31 cellular contexts compared by ENCODE assay signal in genomic region chr10:86662186-86663045, GRCh38. TPM values are rescaled to one million over a fixed set of nuclear protein-coding genes. Genes with fewer than 3 reads are reported as not detected.
A peak's percentile ranks its signal among the peaks of the same experiment; 100 is the strongest.
DNase-seq lines count a peak whose midpoint lies in the region; ATAC-seq and TF ChIP-seq lines count a peak whose summit lies in the region.
"Had no signal": no experiment of that assay in that cellular context is flagged by ENCODE, and none has a peak within 500 bp of the region (broad histone marks: within the 10 kb centered on the region; RNA-seq: fewer than 3 reads in every experiment).

No MANE protein-coding gene starts in this region.

- H3K27ac Mint-ChIP-seq in glutamatergic neuron (ENCODE audit: unreplicated experiment): peak overlapping the region; percentile 87
- no peak overlapping the region for H3K27ac Mint-ChIP-seq in natural killer cell treated with Interleukin-12 subunit alpha and Interleukin-12 subunit beta and Interleukin-15 and Interleukin-18, amount 100 ng/mL, for 72 hours
- H3K27ac Mint-ChIP-seq: activated CD8-positive, alpha-beta memory T cell treated with anti-CD3 and anti-CD28 coated beads, Interleukin-2, amount 10 ng/mL, durations not matched to agents 7 days and 5 days; activated naive CD8-positive, alpha-beta T cell treated with anti-CD3 and anti-CD28 coated beads, Interleukin-2, amount 10 ng/mL, durations not matched to agents 7 days and 5 days; CD8-positive, alpha-beta memory T cell; naive thymus-derived CD4-positive, alpha-beta T cell had no signal

- POLR2A ChIA-PET in RWPE1 (lab: Yijun Ruan, JAX; ENCODE audit: low non-redundant PET): no interaction called here

- H3K27me3 Mint-ChIP-seq in glutamatergic neuron (ENCODE audit: unreplicated experiment): peaks cover 22% of the 10 kb centered on the region
- no peaks in the 10 kb centered on the region for H3K27me3 Mint-ChIP-seq in natural killer cell treated with Interleukin-12 subunit alpha and Interleukin-12 subunit beta and Interleukin-15 and Interleukin-18, amount 100 ng/mL, for 72 hours
- H3K27me3 Mint-ChIP-seq: activated CD8-positive, alpha-beta memory T cell treated with anti-CD3 and anti-CD28 coated beads, Interleukin-2, amount 10 ng/mL, durations not matched to agents 7 days and 5 days; activated naive CD8-positive, alpha-beta T cell treated with anti-CD3 and anti-CD28 coated beads, Interleukin-2, amount 10 ng/mL, durations not matched to agents 7 days and 5 days had no signal

- peaks cover 39% of the 10 kb centered on the region for H3K4me1 Mint-ChIP-seq in glutamatergic neuron (ENCODE audit: low read depth, unreplicated experiment)
- no peaks in the 10 kb centered on the region for H3K4me1 Mint-ChIP-seq in natural killer cell treated with Interleukin-12 subunit alpha and Interleukin-12 subunit beta and Interleukin-15 and Interleukin-18, amount 100 ng/mL, for 72 hours (ENCODE audit: low read depth in 2 of 2)
- H3K4me1 Mint-ChIP-seq: activated CD8-positive, alpha-beta memory T cell treated with anti-CD3 and anti-CD28 coated beads, Interleukin-2, amount 10 ng/mL, durations not matched to agents 7 days and 5 days; activated naive CD8-positive, alpha-beta T cell treated with anti-CD3 and anti-CD28 coated beads, Interleukin-2, amount 10 ng/mL, durations not matched to agents 7 days and 5 days; CD8-positive, alpha-beta memory T cell had no signal

- peak overlapping the region; percentile 38 for H3K27ac ChIP-seq in RWPE1
- H3K27ac ChIP-seq in right cardiac atrium (ENCODE audit: low read length): peak overlapping the region; percentile 90
- H3K27ac ChIP-seq in skeletal muscle tissue (ENCODE audit: low read depth, low read length): peak overlapping the region; percentile 100
- no peak overlapping the region for H3K27ac ChIP-seq in Peyer's patch
- H3K27ac ChIP-seq: ascending aorta had no signal

- H3K4me1 ChIP-seq in right cardiac atrium (ENCODE audit: control insufficient read depth, insufficient read depth, low read length) (peaks cover 12% of the 10 kb centered on the region), skeletal muscle tissue (ENCODE audit: control insufficient read depth in 3 of 3, insufficient read depth in 3 of 3, low read length in 3 of 3) (peaks cover 62 to 73% (median 72%) of the 10 kb centered on the region in 3 donors), Peyer's patch (no peaks in the 10 kb centered on the region)

- H3K9ac ChIP-seq in skeletal muscle tissue (ENCODE audit: low read depth in 1 of 3, low read length in 3 of 3): peak overlapping the region; percentile 65 to 100 (median 68)
- H3K9ac ChIP-seq: SK-N-SH had no signal

- H3K4me3 ChIP-seq in right cardiac atrium (ENCODE audit: low read length): no peak overlapping the region
- H3K4me3 ChIP-seq in skeletal muscle tissue (ENCODE audit: low read length in 3 of 3): peak overlapping the region in 2 of 3 donors; percentile 27 to 41
- no peak overlapping the region for H3K4me3 ChIP-seq in Peyer's patch
- H3K4me3 ChIP-seq: ascending aorta, coronary artery, GM12878 had no signal

- CTCF ChIA-PET in RWPE1 (lab: Yijun Ruan, JAX): interaction anchor here (0.7 kb wide), 1 partner anchor 9 kb away, joined by 3 read pairs; no protein-coding TSS in a partner anchor

- no peak for TF ChIP-seq POLR2A in Peyer's patch (IDR thresholded peaks at IDR 0.05)

- no peaks in the 10 kb centered on the region for H3K27me3 ChIP-seq in right cardiac atrium (ENCODE audit: control insufficient read depth, insufficient read depth)
- H3K27me3 ChIP-seq in skeletal muscle tissue (ENCODE audit: control insufficient read depth in 3 of 3, insufficient read depth in 3 of 3, low read length in 3 of 3): no peaks in the 10 kb centered on the region
- no peaks in the 10 kb centered on the region for H3K27me3 ChIP-seq in Peyer's patch
- H3K27me3 ChIP-seq: ascending aorta had no signal

- 78% methylated on average over 19 of the region's 19 CpGs for WGBS in right cardiac atrium

- no peaks in the 10 kb centered on the region for H3K36me3 Mint-ChIP-seq in glutamatergic neuron (ENCODE audit: unreplicated experiment)
- H3K36me3 Mint-ChIP-seq in natural killer cell treated with Interleukin-12 subunit alpha and Interleukin-12 subunit beta and Interleukin-15 and Interleukin-18, amount 100 ng/mL, for 72 hours: no peaks in the 10 kb centered on the region
- H3K36me3 Mint-ChIP-seq: activated CD8-positive, alpha-beta memory T cell treated with anti-CD3 and anti-CD28 coated beads, Interleukin-2, amount 10 ng/mL, durations not matched to agents 7 days and 5 days; activated naive CD8-positive, alpha-beta T cell treated with anti-CD3 and anti-CD28 coated beads, Interleukin-2, amount 10 ng/mL, durations not matched to agents 7 days and 5 days; CD8-positive, alpha-beta memory T cell; naive thymus-derived CD4-positive, alpha-beta T cell had no signal

- no peak for DNase-seq in RWPE1 (ENCODE audit: low spot score)
- DNase-seq in glutamatergic neuron: peak; percentile 16
- peak; percentile 14 to 57 (median 56) for DNase-seq in right cardiac atrium
- no peak for DNase-seq in Peyer's patch
- no peak for DNase-seq in NCI-H446 (lab: John Stamatoyannopoulos, UW)
- no peak for DNase-seq in natural killer cell treated with Interleukin-12 subunit alpha and Interleukin-12 subunit beta and Interleukin-15 and Interleukin-18, amount 100 ng/mL, for 72 hours (ENCODE audit: low spot score)
- DNase-seq: activated CD4-positive, alpha-beta T cell treated with anti-CD3 and anti-CD28 coated beads, Interleukin-2, amount 50 U/mL, for 4 hours; activated CD8-positive, alpha-beta memory T cell treated with anti-CD3 and anti-CD28 coated beads, Interleukin-2, amount 10 ng/mL, durations not matched to agents 7 days and 5 days; activated gamma-delta T cell treated with Interleukin-2 at 50 U/mL for 16 hours; activated naive CD8-positive, alpha-beta T cell treated with anti-CD3 and anti-CD28 coated beads, Interleukin-2, amount 10 ng/mL, durations not matched to agents 7 days and 5 days; activated T-cell treated with anti-CD3 and anti-CD28 coated beads, Interleukin-2, amount 50 U/mL, for 4 hours; erythroblast; MV-4-11; naive thymus-derived CD4-positive, alpha-beta T cell; NCI-H1436 treated with DMSO at 0.1 percent for 48 hours; NCI-H510A; OCI-M1; stimulated activated CD4-positive, alpha-beta T cell treated with anti-CD3 and anti-CD28 coated beads, Interleukin-4, amount 100 ng/mL, for 24 hours; trophoblast cell had no signal

- intact Hi-C loops in right cardiac atrium (cut with DNase I): no loop called here

- TF ChIP-seq CTCF in RWPE1 (conservative IDR thresholded peaks at IDR 0.05; ENCODE audit: low read depth) (no peak), glutamatergic neuron (IDR thresholded peaks at IDR 0.05; ENCODE audit: partially characterized antibody, unreplicated experiment) (no peak), Peyer's patch (IDR thresholded peaks at IDR 0.05) (no peak)

- H3K9me3 Mint-ChIP-seq in glutamatergic neuron (ENCODE audit: unreplicated experiment): peaks cover 26% of the 10 kb centered on the region
- H3K9me3 Mint-ChIP-seq in natural killer cell treated with Interleukin-12 subunit alpha and Interleukin-12 subunit beta and Interleukin-15 and Interleukin-18, amount 100 ng/mL, for 72 hours: no peaks in the 10 kb centered on the region
- H3K9me3 Mint-ChIP-seq: activated naive CD8-positive, alpha-beta T cell treated with anti-CD3 and anti-CD28 coated beads, Interleukin-2, amount 10 ng/mL, durations not matched to agents 7 days and 5 days; activated T-cell treated with anti-CD3 and anti-CD28 coated beads, Interleukin-2, amount 50 U/mL, for 4 hours; CD8-positive, alpha-beta memory T cell; H9; naive thymus-derived CD4-positive, alpha-beta T cell had no signal

- H3K4me3 Mint-ChIP-seq in glutamatergic neuron (ENCODE audit: unreplicated experiment): no peak overlapping the region
- H3K4me3 Mint-ChIP-seq in natural killer cell treated with Interleukin-12 subunit alpha and Interleukin-12 subunit beta and Interleukin-15 and Interleukin-18, amount 100 ng/mL, for 72 hours: no peak overlapping the region
- H3K4me3 Mint-ChIP-seq: activated CD8-positive, alpha-beta memory T cell treated with anti-CD3 and anti-CD28 coated beads, Interleukin-2, amount 10 ng/mL, durations not matched to agents 7 days and 5 days; activated naive CD8-positive, alpha-beta T cell treated with anti-CD3 and anti-CD28 coated beads, Interleukin-2, amount 10 ng/mL, durations not matched to agents 7 days and 5 days; activated T-cell treated with anti-CD3 and anti-CD28 coated beads, Interleukin-2, amount 50 U/mL, for 4 hours; CD8-positive, alpha-beta memory T cell; H9; naive thymus-derived CD4-positive, alpha-beta T cell had no signal

- H3K36me3 ChIP-seq in skeletal muscle tissue (ENCODE audit: control insufficient read depth in 3 of 3, insufficient read depth in 3 of 3, low read length in 3 of 3) (no peaks in the 10 kb centered on the region), Peyer's patch (no peaks in the 10 kb centered on the region)
- H3K36me3 ChIP-seq: ascending aorta had no signal

- no peak for ATAC-seq in right cardiac atrium
- no peak for ATAC-seq in natural killer cell treated with Interleukin-12 subunit alpha and Interleukin-12 subunit beta and Interleukin-15 and Interleukin-18, amount 100 ng/mL, for 72 hours
- ATAC-seq: activated CD4-positive, CD25-positive, alpha-beta regulatory T cell treated with anti-CD3 and anti-CD28 coated beads, Interleukin-2, amount 50 U/mL, for 24 hours; activated CD8-positive, alpha-beta memory T cell treated with anti-CD3 and anti-CD28 coated beads, Interleukin-2, amount 10 ng/mL, durations not matched to agents 7 days and 5 days; activated T-cell treated with anti-CD3 and anti-CD28 coated beads, Interleukin-2, amount 50 U/mL, for 4 hours; GM12878; naive thymus-derived CD4-positive, alpha-beta T cell had no signal

- no peaks in the 10 kb centered on the region for H3K9me3 ChIP-seq in right cardiac atrium (ENCODE audit: control insufficient read depth, low read length)
- H3K9me3 ChIP-seq in skeletal muscle tissue (ENCODE audit: control insufficient read depth in 3 of 3, low read length in 3 of 3): no peaks in the 10 kb centered on the region
- no peaks in the 10 kb centered on the region for H3K9me3 ChIP-seq in Peyer's patch
- H3K9me3 ChIP-seq: ascending aorta, SK-N-SH had no signal

RNA-seq across cellular contexts. Expression of gene LDB3, which starts 5.9 kb away (rescaled TPM):
- total RNA-seq in glutamatergic neuron (ENCODE audit: unreplicated experiment) (92.0 TPM), right cardiac atrium (1,000 to 10,000 TPM in 1 of 4 donors, 100 to 1,000 TPM in 3; 738 to 1,111 (median 934) TPM), skeletal muscle tissue (87.7 TPM), Peyer's patch (1 to 10 TPM; 1.3 to 9.1 (median 2.3) TPM)
- 1,223 TPM for polyA plus RNA-seq in right cardiac atrium
- total RNA-seq in natural killer cell treated with Interleukin-12 subunit alpha and Interleukin-12 subunit beta and Interleukin-15 and Interleukin-18, amount 100 ng/mL, for 72 hours: not detected
- total RNA-seq: activated naive CD8-positive, alpha-beta T cell treated with anti-CD3 and anti-CD28 coated beads, Interleukin-2, amount 10 ng/mL, durations not matched to agents 7 days and 5 days; T-helper 1 cell treated with Interleukin-12 subunit alpha and Interleukin-12 subunit beta and Interleukin-4 antibody, amounts not matched to agents 30 ng/mL and 1 ng/mL, for 36 hours had no signal
- polyA plus RNA-seq: CD8-positive, alpha-beta memory T cell; naive thymus-derived CD4-positive, alpha-beta T cell had no signal

RNA-seq across cellular contexts. Expression of gene OPN4, which starts 8.1 kb away (rescaled TPM):
- total RNA-seq in glutamatergic neuron (ENCODE audit: unreplicated experiment) (not detected), right cardiac atrium (1 to 10 TPM in 2 of 4 donors, under 1 TPM in 2; 0.32 to 1.2 (median 0.95) TPM), skeletal muscle tissue (not detected), Peyer's patch (not detected)
- 0.93 TPM for polyA plus RNA-seq in right cardiac atrium
- total RNA-seq in natural killer cell treated with Interleukin-12 subunit alpha and Interleukin-12 subunit beta and Interleukin-15 and Interleukin-18, amount 100 ng/mL, for 72 hours: not detected
- total RNA-seq: activated CD8-positive, alpha-beta memory T cell treated with anti-CD3 and anti-CD28 coated beads, Interleukin-2, amount 10 ng/mL, durations not matched to agents 7 days and 5 days; activated naive CD8-positive, alpha-beta T cell treated with anti-CD3 and anti-CD28 coated beads, Interleukin-2, amount 10 ng/mL, durations not matched to agents 7 days and 5 days; activated T-cell treated with anti-CD3 and anti-CD28 coated beads, Interleukin-2, amount 50 U/mL, for 4 hours; ascending aorta; CD8-positive, alpha-beta memory T cell; GM12878; H9; naive thymus-derived CD4-positive, alpha-beta T cell; osteocyte; T-helper 1 cell treated with Interleukin-12 subunit alpha and Interleukin-12 subunit beta and Interleukin-4 antibody, amounts not matched to agents 30 ng/mL and 1 ng/mL, for 36 hours had no signal
- polyA plus RNA-seq: AG04450; BJ; CD8-positive, alpha-beta memory T cell; GM12878; naive thymus-derived CD4-positive, alpha-beta T cell had no signal

Comparison
In these comparisons a context has a peak if more than half of its experiments do, and no peak if none do; other contexts are left out.
1. DNase-seq: peak in glutamatergic neuron (single experiment) and right cardiac atrium (3 of 3); none in RWPE1 (single experiment), Peyer's patch (0 of 3), NCI-H446 (0 of 2) and natural killer cell treated with Interleukin-12 subunit alpha and Interleukin-12 subunit beta and Interleukin-15 and Interleukin-18, amount 100 ng/mL, for 72 hours (single experiment).
2. H3K27ac ChIP-seq: peak in RWPE1 (single experiment), right cardiac atrium (single experiment) and skeletal muscle tissue (single experiment); none in Peyer's patch (0 of 4).
3. H3K4me3 ChIP-seq: peak in skeletal muscle tissue (2 of 3); none in right cardiac atrium (single experiment) and Peyer's patch (0 of 4).